ENCODE assay signal across 1 cellular context in the genomic region with DNA sequence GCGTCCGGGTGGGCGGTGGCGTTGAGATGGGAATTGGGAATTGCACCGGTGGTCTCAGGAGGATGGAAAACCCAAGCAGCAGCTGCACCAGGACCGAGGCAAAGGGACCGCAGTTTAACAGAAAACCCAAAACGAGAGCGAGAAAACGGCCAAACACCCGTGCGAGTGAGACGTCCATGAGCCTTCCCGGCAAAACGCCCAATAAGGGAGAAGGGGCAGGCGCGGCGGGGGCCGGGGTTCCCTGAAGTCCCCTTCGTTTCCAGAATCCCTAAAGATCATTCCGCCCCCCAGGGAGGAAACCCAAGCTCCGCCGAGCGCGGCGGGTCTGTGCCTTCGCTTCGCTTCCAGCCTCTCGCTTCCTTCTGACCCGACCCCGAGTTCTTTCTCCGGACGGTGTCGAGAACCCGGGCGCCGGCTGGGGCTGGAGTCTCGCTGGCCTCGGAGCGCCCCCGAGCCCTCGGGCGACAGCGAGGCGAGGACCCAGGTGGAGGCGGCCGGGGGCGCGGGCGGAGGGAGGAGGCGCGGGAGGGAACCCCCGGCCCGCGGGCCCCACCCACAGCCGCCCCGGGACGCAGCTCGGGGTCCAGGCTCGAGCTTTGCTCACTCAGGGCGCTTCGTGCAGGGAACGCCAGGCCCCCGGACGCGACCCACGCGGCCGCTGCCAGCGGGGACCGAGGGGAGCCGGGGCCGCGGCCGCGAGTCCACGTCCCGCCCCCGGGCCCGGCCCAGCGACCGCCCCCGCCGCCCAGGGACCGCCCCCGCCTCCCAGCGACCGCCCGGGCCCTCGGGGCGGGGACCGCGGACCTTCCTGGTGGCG.
TF ChIP-seq lines count a peak whose summit lies in the region.

A gene (plus strand): TSS at position 799 of the 817 bp plus-strand sequence. CDS start 691 bp downstream, outside the sequence.

TF ChIP-seq in K562, 482 proteins besides CTCF, POLR2A, EP300 and RAD21 (continued from another document and continues in another):
- TF ChIP-seq, protein P1, sequence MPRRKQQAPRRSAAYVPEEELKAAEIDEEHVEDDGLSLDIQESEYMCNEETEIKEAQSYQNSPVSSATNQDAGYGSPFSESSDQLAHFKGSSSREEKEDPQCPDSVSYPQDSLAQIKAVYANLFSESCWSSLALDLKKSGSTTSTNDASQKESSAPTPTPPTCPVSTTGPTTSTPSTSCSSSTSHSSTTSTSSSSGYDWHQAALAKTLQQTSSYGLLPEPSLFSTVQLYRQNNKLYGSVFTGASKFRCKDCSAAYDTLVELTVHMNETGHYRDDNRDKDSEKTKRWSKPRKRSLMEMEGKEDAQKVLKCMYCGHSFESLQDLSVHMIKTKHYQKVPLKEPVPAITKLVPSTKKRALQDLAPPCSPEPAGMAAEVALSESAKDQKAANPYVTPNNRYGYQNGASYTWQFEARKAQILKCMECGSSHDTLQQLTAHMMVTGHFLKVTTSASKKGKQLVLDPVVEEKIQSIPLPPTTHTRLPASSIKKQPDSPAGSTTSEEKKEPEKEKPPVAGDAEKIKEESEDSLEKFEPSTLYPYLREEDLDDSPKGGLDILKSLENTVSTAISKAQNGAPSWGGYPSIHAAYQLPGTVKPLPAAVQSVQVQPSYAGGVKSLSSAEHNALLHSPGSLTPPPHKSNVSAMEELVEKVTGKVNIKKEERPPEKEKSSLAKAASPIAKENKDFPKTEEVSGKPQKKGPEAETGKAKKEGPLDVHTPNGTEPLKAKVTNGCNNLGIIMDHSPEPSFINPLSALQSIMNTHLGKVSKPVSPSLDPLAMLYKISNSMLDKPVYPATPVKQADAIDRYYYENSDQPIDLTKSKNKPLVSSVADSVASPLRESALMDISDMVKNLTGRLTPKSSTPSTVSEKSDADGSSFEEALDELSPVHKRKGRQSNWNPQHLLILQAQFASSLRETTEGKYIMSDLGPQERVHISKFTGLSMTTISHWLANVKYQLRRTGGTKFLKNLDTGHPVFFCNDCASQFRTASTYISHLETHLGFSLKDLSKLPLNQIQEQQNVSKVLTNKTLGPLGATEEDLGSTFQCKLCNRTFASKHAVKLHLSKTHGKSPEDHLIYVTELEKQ (CRISPR knock-in tag; IDR thresholded peaks at IDR 0.05), result no peak
- TF ChIP-seq CBFA2T3 (IDR thresholded peaks at IDR 0.05) (no peak), FUS (optimal IDR thresholded peaks at IDR 0.05; ENCODE audit: low read depth, low read length) (no peak), ILF3 (IDR thresholded peaks at IDR 0.05; ENCODE audit: borderline replicate concordance) (no peak), GATAD2B (IDR thresholded peaks at IDR 0.05; ENCODE audit: borderline replicate concordance) (peak; percentile 90), DMBX1 (CRISPR knock-in tag; IDR thresholded peaks at IDR 0.05; ENCODE audit: borderline replicate concordance) (no peak), CEBPB (tag; IDR thresholded peaks at IDR 0.05) (no peak), TBL1XR1 (IDR thresholded peaks at IDR 0.05; ENCODE audit: low read length in 2 of 2) (no peak), TCF3 (CRISPR knock-in tag; IDR thresholded peaks at IDR 0.05) (no peak), SIN3A (IDR thresholded peaks at IDR 0.05; ENCODE audit: borderline replicate concordance in 2 of 2, control insufficient read depth in 1 of 2, low read depth in 2 of 2, low read length in 2 of 2) (no peak), ZNF263 (CRISPR knock-in tag; IDR thresholded peaks at IDR 0.05; ENCODE audit: borderline replicate concordance) (no peak; the same call in none of the 2 replicates), POLR2H (tag; IDR thresholded peaks at IDR 0.05; ENCODE audit: low read depth) (peak; percentile 63), MAZ (CRISPR knock-in tag; conservative IDR thresholded peaks at IDR 0.05 in 1 of 2, IDR thresholded peaks at IDR 0.05 in 1 of 2) (peak in 1 of 2 experiments; percentile 64; a peak in 1 of 4 replicates), NR4A1 (CRISPR knock-in tag; IDR thresholded peaks at IDR 0.05) (no peak), NR4A1 (tag; IDR thresholded peaks at IDR 0.05) (no peak), HSF4 (CRISPR knock-in tag; IDR thresholded peaks at IDR 0.05; ENCODE audit: borderline replicate concordance) (no peak), ELF2 (CRISPR knock-in tag; IDR thresholded peaks at IDR 0.05) (no peak), PTTG1 (tag; IDR thresholded peaks at IDR 0.05; ENCODE audit: low read depth) (no peak), ZBTB7A (IDR thresholded peaks at IDR 0.05; ENCODE audit: borderline replicate concordance, control insufficient read depth, low read depth, low read length) (peak; percentile 42; the same call in 1 of the 2 replicates), ATF1 (CRISPR knock-in tag; IDR thresholded peaks at IDR 0.05) (no peak), ATF1 (tag; IDR thresholded peaks at IDR 0.05) (peak; percentile 41), ZNF12 (CRISPR knock-in tag; IDR thresholded peaks at IDR 0.05) (0 out of 2 replicates have a peak, but pooled peaks have one; percentile 30), ZNF79 (CRISPR knock-in tag; IDR thresholded peaks at IDR 0.05; ENCODE audit: low read depth) (no peak), RBFOX2 (IDR thresholded peaks at IDR 0.05; ENCODE audit: low read depth, low read length) (peak; percentile 73), SMAD3 (CRISPR knock-in tag; conservative IDR thresholded peaks at IDR 0.05) (no peak), MYC (IDR thresholded peaks at IDR 0.05; ENCODE audit: low read depth, low read length) (no peak), MYC (CRISPR knock-in tag; IDR thresholded peaks at IDR 0.05; ENCODE audit: borderline replicate concordance, low read depth) (peak; percentile 74; the same call in 1 of the 2 replicates)
- TF ChIP-seq, protein P2, sequence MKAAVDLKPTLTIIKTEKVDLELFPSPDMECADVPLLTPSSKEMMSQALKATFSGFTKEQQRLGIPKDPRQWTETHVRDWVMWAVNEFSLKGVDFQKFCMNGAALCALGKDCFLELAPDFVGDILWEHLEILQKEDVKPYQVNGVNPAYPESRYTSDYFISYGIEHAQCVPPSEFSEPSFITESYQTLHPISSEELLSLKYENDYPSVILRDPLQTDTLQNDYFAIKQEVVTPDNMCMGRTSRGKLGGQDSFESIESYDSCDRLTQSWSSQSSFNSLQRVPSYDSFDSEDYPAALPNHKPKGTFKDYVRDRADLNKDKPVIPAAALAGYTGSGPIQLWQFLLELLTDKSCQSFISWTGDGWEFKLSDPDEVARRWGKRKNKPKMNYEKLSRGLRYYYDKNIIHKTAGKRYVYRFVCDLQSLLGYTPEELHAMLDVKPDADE (conservative IDR thresholded peaks at IDR 0.05; ENCODE audit: control insufficient read depth, low read depth, low read length), result peak; percentile 25; the same call in 1 of the 2 replicates
- TF ChIP-seq, protein P3, sequence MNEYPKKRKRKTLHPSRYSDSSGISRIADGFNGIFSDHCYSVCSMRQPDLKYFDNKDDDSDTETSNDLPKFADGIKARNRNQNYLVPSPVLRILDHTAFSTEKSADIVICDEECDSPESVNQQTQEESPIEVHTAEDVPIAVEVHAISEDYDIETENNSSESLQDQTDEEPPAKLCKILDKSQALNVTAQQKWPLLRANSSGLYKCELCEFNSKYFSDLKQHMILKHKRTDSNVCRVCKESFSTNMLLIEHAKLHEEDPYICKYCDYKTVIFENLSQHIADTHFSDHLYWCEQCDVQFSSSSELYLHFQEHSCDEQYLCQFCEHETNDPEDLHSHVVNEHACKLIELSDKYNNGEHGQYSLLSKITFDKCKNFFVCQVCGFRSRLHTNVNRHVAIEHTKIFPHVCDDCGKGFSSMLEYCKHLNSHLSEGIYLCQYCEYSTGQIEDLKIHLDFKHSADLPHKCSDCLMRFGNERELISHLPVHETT (CRISPR knock-in tag; conservative IDR thresholded peaks at IDR 0.05 in 1 of 2, IDR thresholded peaks at IDR 0.05 in 1 of 2), result peak in 1 of 2 experiments; percentile 49; a peak in 1 of 4 replicates
- TF ChIP-seq, protein P4, sequence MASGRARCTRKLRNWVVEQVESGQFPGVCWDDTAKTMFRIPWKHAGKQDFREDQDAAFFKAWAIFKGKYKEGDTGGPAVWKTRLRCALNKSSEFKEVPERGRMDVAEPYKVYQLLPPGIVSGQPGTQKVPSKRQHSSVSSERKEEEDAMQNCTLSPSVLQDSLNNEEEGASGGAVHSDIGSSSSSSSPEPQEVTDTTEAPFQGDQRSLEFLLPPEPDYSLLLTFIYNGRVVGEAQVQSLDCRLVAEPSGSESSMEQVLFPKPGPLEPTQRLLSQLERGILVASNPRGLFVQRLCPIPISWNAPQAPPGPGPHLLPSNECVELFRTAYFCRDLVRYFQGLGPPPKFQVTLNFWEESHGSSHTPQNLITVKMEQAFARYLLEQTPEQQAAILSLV (tag; IDR thresholded peaks at IDR 0.05), result no peak
- TF ChIP-seq, protein P5, sequence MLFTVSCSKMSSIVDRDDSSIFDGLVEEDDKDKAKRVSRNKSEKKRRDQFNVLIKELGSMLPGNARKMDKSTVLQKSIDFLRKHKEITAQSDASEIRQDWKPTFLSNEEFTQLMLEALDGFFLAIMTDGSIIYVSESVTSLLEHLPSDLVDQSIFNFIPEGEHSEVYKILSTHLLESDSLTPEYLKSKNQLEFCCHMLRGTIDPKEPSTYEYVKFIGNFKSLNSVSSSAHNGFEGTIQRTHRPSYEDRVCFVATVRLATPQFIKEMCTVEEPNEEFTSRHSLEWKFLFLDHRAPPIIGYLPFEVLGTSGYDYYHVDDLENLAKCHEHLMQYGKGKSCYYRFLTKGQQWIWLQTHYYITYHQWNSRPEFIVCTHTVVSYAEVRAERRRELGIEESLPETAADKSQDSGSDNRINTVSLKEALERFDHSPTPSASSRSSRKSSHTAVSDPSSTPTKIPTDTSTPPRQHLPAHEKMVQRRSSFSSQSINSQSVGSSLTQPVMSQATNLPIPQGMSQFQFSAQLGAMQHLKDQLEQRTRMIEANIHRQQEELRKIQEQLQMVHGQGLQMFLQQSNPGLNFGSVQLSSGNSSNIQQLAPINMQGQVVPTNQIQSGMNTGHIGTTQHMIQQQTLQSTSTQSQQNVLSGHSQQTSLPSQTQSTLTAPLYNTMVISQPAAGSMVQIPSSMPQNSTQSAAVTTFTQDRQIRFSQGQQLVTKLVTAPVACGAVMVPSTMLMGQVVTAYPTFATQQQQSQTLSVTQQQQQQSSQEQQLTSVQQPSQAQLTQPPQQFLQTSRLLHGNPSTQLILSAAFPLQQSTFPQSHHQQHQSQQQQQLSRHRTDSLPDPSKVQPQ (CRISPR knock-in tag; IDR thresholded peaks at IDR 0.05; ENCODE audit: borderline replicate concordance), result no peak
- TF ChIP-seq, protein P6, sequence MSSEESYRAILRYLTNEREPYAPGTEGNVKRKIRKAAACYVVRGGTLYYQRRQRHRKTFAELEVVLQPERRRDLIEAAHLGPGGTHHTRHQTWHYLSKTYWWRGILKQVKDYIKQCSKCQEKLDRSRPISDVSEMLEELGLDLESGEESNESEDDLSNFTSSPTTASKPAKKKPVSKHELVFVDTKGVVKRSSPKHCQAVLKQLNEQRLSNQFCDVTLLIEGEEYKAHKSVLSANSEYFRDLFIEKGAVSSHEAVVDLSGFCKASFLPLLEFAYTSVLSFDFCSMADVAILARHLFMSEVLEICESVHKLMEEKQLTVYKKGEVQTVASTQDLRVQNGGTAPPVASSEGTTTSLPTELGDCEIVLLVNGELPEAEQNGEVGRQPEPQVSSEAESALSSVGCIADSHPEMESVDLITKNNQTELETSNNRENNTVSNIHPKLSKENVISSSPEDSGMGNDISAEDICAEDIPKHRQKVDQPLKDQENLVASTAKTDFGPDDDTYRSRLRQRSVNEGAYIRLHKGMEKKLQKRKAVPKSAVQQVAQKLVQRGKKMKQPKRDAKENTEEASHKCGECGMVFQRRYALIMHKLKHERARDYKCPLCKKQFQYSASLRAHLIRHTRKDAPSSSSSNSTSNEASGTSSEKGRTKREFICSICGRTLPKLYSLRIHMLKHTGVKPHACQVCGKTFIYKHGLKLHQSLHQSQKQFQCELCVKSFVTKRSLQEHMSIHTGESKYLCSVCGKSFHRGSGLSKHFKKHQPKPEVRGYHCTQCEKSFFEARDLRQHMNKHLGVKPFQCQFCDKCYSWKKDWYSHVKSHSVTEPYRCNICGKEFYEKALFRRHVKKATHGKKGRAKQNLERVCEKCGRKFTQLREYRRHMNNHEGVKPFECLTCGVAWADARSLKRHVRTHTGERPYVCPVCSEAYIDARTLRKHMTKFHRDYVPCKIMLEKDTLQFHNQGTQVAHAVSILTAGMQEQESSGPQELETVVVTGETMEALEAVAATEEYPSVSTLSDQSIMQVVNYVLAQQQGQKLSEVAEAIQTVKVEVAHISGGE (CRISPR knock-in tag; IDR thresholded peaks at IDR 0.05), result no peak
- TF ChIP-seq, protein P7, sequence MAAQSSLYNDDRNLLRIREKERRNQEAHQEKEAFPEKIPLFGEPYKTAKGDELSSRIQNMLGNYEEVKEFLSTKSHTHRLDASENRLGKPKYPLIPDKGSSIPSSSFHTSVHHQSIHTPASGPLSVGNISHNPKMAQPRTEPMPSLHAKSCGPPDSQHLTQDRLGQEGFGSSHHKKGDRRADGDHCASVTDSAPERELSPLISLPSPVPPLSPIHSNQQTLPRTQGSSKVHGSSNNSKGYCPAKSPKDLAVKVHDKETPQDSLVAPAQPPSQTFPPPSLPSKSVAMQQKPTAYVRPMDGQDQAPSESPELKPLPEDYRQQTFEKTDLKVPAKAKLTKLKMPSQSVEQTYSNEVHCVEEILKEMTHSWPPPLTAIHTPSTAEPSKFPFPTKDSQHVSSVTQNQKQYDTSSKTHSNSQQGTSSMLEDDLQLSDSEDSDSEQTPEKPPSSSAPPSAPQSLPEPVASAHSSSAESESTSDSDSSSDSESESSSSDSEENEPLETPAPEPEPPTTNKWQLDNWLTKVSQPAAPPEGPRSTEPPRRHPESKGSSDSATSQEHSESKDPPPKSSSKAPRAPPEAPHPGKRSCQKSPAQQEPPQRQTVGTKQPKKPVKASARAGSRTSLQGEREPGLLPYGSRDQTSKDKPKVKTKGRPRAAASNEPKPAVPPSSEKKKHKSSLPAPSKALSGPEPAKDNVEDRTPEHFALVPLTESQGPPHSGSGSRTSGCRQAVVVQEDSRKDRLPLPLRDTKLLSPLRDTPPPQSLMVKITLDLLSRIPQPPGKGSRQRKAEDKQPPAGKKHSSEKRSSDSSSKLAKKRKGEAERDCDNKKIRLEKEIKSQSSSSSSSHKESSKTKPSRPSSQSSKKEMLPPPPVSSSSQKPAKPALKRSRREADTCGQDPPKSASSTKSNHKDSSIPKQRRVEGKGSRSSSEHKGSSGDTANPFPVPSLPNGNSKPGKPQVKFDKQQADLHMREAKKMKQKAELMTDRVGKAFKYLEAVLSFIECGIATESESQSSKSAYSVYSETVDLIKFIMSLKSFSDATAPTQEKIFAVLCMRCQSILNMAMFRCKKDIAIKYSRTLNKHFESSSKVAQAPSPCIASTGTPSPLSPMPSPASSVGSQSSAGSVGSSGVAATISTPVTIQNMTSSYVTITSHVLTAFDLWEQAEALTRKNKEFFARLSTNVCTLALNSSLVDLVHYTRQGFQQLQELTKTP (IDR thresholded peaks at IDR 0.05; ENCODE audit: low read depth in 1 of 2, partially characterized antibody in 2 of 2), result peak in 1 of 2 experiments; percentile 38
- TF ChIP-seq, protein P8, sequence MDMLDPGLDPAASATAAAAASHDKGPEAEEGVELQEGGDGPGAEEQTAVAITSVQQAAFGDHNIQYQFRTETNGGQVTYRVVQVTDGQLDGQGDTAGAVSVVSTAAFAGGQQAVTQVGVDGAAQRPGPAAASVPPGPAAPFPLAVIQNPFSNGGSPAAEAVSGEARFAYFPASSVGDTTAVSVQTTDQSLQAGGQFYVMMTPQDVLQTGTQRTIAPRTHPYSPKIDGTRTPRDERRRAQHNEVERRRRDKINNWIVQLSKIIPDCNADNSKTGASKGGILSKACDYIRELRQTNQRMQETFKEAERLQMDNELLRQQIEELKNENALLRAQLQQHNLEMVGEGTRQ (CRISPR knock-in tag; IDR thresholded peaks at IDR 0.05), result no peak
